In the genomic region with DNA sequence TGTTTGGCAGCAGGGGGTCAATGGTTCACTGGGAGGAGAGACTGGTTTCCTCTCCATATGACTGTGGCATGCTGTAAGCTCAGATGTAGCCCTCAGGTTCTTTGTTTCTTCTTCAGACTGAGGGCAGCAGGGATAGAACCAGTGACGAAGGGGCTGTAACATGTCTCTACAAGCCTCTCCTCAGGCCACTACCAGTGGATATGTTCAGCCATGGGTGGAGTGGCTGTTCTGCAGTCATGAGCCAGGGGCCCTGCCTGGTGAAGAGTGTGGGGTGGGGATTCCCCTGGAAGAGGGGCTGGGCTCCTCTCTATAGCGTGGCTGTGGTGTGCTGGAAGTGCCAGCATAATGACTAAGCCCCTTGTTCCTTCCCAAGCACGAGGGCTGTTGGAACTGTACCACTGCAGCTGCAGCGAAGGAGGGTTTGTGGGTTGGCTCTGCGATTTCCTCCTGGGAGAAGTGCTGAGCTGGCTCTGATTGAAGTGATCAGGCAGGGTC, we compare ENCODE assay signal across 9 cellular contexts. TPM values are rescaled to one million over a fixed set of nuclear protein-coding genes. Genes with fewer than 3 reads are reported as not detected.
DNase-seq lines count a peak whose midpoint lies in the region; ATAC-seq and TF ChIP-seq lines count a peak whose summit lies in the region.
"Had no signal": no experiment of that assay in that cellular context is flagged by ENCODE, and none has a peak within 500 bp of the region (broad histone marks: within the 10 kb centered on the region; RNA-seq: fewer than 3 reads in every experiment).

No MANE protein-coding gene starts in this region.

- peak; percentile 45 for DNase-seq in CD14-positive monocyte (ENCODE audit: low spot score)
- DNase-seq in RPMI8226: peak; percentile 82
- DNase-seq in left cardiac atrium: peak; percentile 25
- peak; percentile 95 for DNase-seq in stromal cell of bone marrow (ENCODE audit: low read depth)
- DNase-seq in CD4-positive, alpha-beta memory T cell: no peak
- no peak for DNase-seq in LoVo (ENCODE audit: low spot score)

- peaks cover 0 to 7% (median 2%) of the 10 kb centered on the region in 7 donors for H3K9me3 Mint-ChIP-seq in CD14-positive monocyte
- H3K9me3 Mint-ChIP-seq in CD4-positive, alpha-beta memory T cell: no peaks in the 10 kb centered on the region

- H3K4me1 Mint-ChIP-seq in CD14-positive monocyte: peaks cover 9% of the 10 kb centered on the region
- peaks cover 7 to 17% (median 13%) of the 10 kb centered on the region in 4 donors for H3K4me1 Mint-ChIP-seq in CD4-positive, alpha-beta memory T cell

- no peak overlapping the region for H3K4me3 ChIP-seq in CD4-positive, alpha-beta memory T cell (ENCODE audit: low read length in 2 of 2)

- intact Hi-C loops in CD14-positive monocyte (cut with micrococcal nuclease) (loop anchor here in 1 of 2 donors (5.0 kb wide), 1 partner anchor 341 kb away; no protein-coding TSS in a partner anchor), left cardiac atrium (cut with DNase I) (loop anchor here in 1 of 2 donors (5.0 kb wide), 2 partner anchors 236 to 341 kb away; no protein-coding TSS in a partner anchor)
- intact Hi-C loops in CD4-positive, alpha-beta memory T cell (cut with micrococcal nuclease): loop anchor here (1.0 kb wide), 4 partner anchors 72 to 359 kb away; no protein-coding TSS in a partner anchor

- CTCF ChIA-PET in CD4-positive, alpha-beta memory T cell (lab: Charles Lee; ENCODE audit: partially characterized antibody): interaction anchor here (0.7 to 5.3 kb wide), 15 partner anchors 10 to 358 kb away, joined by 3 to 47 read pairs (median 5); no protein-coding TSS in a partner anchor

- H3K36me3 ChIP-seq in CD4-positive, alpha-beta memory T cell (ENCODE audit: insufficient read depth, low read length): no peaks in the 10 kb centered on the region

- H3K27me3 Mint-ChIP-seq in CD14-positive monocyte (ENCODE audit: low read depth in 3 of 3): no peaks in the 10 kb centered on the region
- H3K27me3 Mint-ChIP-seq in CD4-positive, alpha-beta memory T cell: no peaks in the 10 kb centered on the region

- peaks cover 14% of the 10 kb centered on the region for H3K4me1 ChIP-seq in CD4-positive, alpha-beta memory T cell (ENCODE audit: insufficient read depth, low read length)

- no peaks in the 10 kb centered on the region for H3K9me3 ChIP-seq in CD4-positive, alpha-beta memory T cell (ENCODE audit: control insufficient read depth in 1 of 2, low read length in 2 of 2)

- H3K27ac Mint-ChIP-seq in CD14-positive monocyte: peak overlapping the region in 2 of 7 donors; percentile 7 to 61
- H3K27ac Mint-ChIP-seq in CD4-positive, alpha-beta memory T cell: peak overlapping the region in 1 of 7 donors; percentile 14

- POLR2A ChIA-PET in CD4-positive, alpha-beta memory T cell (lab: Charles Lee; ENCODE audit: partially characterized antibody): interaction anchor here (1.1 to 2.8 kb wide), 3 partner anchors 62 to 358 kb away, joined by 3 to 16 read pairs (median 5); no protein-coding TSS in a partner anchor

- no peak overlapping the region for H3K4me3 Mint-ChIP-seq in CD14-positive monocyte
- no peak overlapping the region for H3K4me3 Mint-ChIP-seq in CD4-positive, alpha-beta memory T cell

- ATAC-seq in GM21447 (IDR thresholded peaks at IDR 0.05; ENCODE audit: unreplicated experiment) (peak; percentile 34), left cardiac atrium (peak; percentile 53 to 90), GM18519 (IDR thresholded peaks at IDR 0.05; ENCODE audit: low FRiP score, unreplicated experiment) (no peak)

- H3K27ac ChIP-seq in CD4-positive, alpha-beta memory T cell (ENCODE audit: low read depth, low read length): no peak overlapping the region
- H3K27ac ChIP-seq: HL-60 had no signal

- TF ChIP-seq CTCF in CD14-positive monocyte (IDR thresholded peaks at IDR 0.05): no peak

- H3K36me3 Mint-ChIP-seq in CD14-positive monocyte: no peaks in the 10 kb centered on the region
- no peaks in the 10 kb centered on the region for H3K36me3 Mint-ChIP-seq in CD4-positive, alpha-beta memory T cell

- H3K27me3 ChIP-seq in CD4-positive, alpha-beta memory T cell (ENCODE audit: insufficient read depth, low read length): no peaks in the 10 kb centered on the region

RNA-seq across cellular contexts. Expression of a gene that starts 55.8 kb away (rescaled TPM):
- 10 to 100 TPM; 28.3 to 33.1 TPM for polyA plus RNA-seq in CD14-positive monocyte
- 10 to 100 TPM; 42.2 to 48.0 TPM for total RNA-seq in left cardiac atrium
- total RNA-seq in CD4-positive, alpha-beta memory T cell: 10 to 100 TPM; 20.1 to 20.3 TPM
- polyA plus RNA-seq in CD4-positive, alpha-beta memory T cell: 10 to 100 TPM; 45.0 to 54.0 TPM

Comparison
In these comparisons a context has a peak if more than half of its experiments do, and no peak if none do; other contexts are left out.
1. DNase-seq: peak in CD14-positive monocyte (single experiment), RPMI8226 (single experiment), left cardiac atrium (single experiment) and stromal cell of bone marrow (single experiment); none in CD4-positive, alpha-beta memory T cell (0 of 5) and LoVo (single experiment).